In the genomic region with DNA sequence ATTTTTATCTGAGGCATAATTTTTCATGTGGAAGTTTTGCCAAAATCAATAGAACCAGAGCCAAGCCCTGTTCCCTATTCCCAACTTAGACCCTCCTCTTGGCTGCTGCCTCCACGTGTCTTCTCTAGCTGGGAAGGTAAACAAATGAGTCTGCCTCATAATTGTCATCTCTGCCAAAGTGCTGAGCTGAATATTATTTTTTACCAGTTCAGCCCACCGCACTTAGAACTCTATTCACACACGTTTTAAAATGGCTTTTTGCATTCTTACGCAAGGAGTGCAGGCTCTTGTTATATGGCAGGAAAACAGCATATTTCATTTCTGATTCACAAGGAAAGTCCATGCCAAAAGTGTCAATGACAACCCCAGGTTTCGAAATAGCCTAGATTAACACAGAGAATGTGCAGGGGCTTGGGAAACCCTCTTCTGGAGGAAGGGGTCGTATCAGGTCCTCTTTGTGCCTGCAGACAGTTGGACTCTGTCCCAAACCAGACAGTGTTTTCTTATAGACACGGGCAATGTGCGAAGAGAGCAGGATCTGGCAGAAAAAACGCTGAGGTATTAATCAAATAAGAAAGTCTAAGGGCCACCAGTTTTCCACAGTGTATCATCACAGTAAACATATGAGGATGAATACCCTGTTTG, we compare ENCODE assay signal across 13 cellular contexts.
DNase-seq lines count a peak whose midpoint lies in the region; ATAC-seq and TF ChIP-seq lines count a peak whose summit lies in the region.
"Had no signal": no experiment of that assay in that cellular context is flagged by ENCODE, and none has a peak within 500 bp of the region (broad histone marks: within the 10 kb centered on the region; RNA-seq: fewer than 3 reads in every experiment).

No MANE protein-coding gene starts in this region.

- no peak overlapping the region for H3K4ac ChIP-seq in H9 (ENCODE audit: low read depth, low read length)

- H3K4me1 Mint-ChIP-seq in H9, result peaks cover 2 to 3% of the 10 kb centered on the region in 2 experiments; a peak in 2 of 4 replicates

- no peaks in the 10 kb centered on the region for H3K27me3 ChIP-seq in GM23248 (replicated peaks; ENCODE audit: insufficient read depth)
- H3K27me3 ChIP-seq in psoas muscle (ENCODE audit: insufficient read depth in 3 of 3, low read length in 2 of 3), result no peaks in the 10 kb centered on the region
- H3K27me3 ChIP-seq in H9 (ENCODE audit: insufficient read depth, low read length), result no peaks in the 10 kb centered on the region

- no peak overlapping the region for H4K91ac ChIP-seq in H9 (ENCODE audit: insufficient read length, low read depth, low read length)

- H3K23me2 ChIP-seq in H9 (ENCODE audit: insufficient read length, low read depth, low read length, poor library complexity, severe bottlenecking), result no peaks in the 10 kb centered on the region

- H2BK5ac ChIP-seq in H9 (ENCODE audit: insufficient read length, low read length), result no peak overlapping the region

- no peak overlapping the region for H3K27ac Mint-ChIP-seq in H9
- H3K27ac Mint-ChIP-seq: CD4-positive, alpha-beta T cell had no signal

- peaks cover 4% of the 10 kb centered on the region for H3K27me3 Mint-ChIP-seq in H9 (ENCODE audit: low read depth)
- H3K27me3 Mint-ChIP-seq: CD4-positive, alpha-beta T cell had no signal

- H3K79me2 ChIP-seq in GM23248 (ENCODE audit: insufficient read depth) (no peaks in the 10 kb centered on the region), H9 (ENCODE audit: insufficient read depth, low read length) (no peaks in the 10 kb centered on the region)

- in situ Hi-C loops in GM23248 (cut with MboI), result no loop called here

- TF ChIP-seq CTCF in fibroblast of villous mesenchyme (IDR thresholded peaks at IDR 0.05; ENCODE audit: insufficient read depth, low read depth, low read length), result no peak
- TF ChIP-seq CTCF in psoas muscle (IDR thresholded peaks at IDR 0.05), result no peak
- no peak for TF ChIP-seq CTCF in H9 (conservative IDR thresholded peaks at IDR 0.05)

- H3K23ac ChIP-seq in H9 (ENCODE audit: insufficient read length, low read depth, low read length), result no peak overlapping the region

- peaks cover 0 to 2% (median 0%) of the 10 kb centered on the region in 3 experiments; a peak in 2 of 7 replicates for H3K36me3 Mint-ChIP-seq in H9 (ENCODE audit: insufficient read depth in 1 of 3, low read depth in 3 of 3)

- DNase-seq in GM23248 (peak; percentile 83), T1000 (lab: John Stamatoyannopoulos, UW) (peak; percentile 14), fibroblast of villous mesenchyme (ENCODE audit: low read depth) (peak; percentile 83), psoas muscle (peak in 1 of 2 donors; percentile 31), H9 (no peak)
- DNase-seq in effector CD8-positive, alpha-beta T cell (lab: John Stamatoyannopoulos, UW), result no peak
- DNase-seq: activated CD8-positive, alpha-beta memory T cell treated with anti-CD3 and anti-CD28 coated beads, Interleukin-2, amount 50 U/mL, for 48 hours; CD4-positive, alpha-beta T cell; central memory CD4-positive, alpha-beta T cell; NCI-H2081; OCI-M1 had no signal

- H3K9me3 Mint-ChIP-seq in H9, result no peaks in the 10 kb centered on the region
- H3K9me3 Mint-ChIP-seq: CD4-positive, alpha-beta T cell had no signal

- H3K4me3 Mint-ChIP-seq in H9, result no peak overlapping the region
- H3K4me3 Mint-ChIP-seq: CD4-positive, alpha-beta T cell had no signal

- H3K9me2 ChIP-seq in GM23248 (ENCODE audit: insufficient read depth), result no peaks in the 10 kb centered on the region

- no peak overlapping the region for H3K4me3 ChIP-seq in GM23248
- H3K4me3 ChIP-seq in fibroblast of villous mesenchyme (ENCODE audit: low read depth, low read length), result no peak overlapping the region
- H3K4me3 ChIP-seq in psoas muscle, result no peak overlapping the region

- H3K9ac ChIP-seq in GM23248 (no peak overlapping the region), H9 (ENCODE audit: extremely low read depth, insufficient read length, low read length) (no peak overlapping the region)

- peak overlapping the region; percentile 62 for H3K27ac ChIP-seq in GM23248
- H3K27ac ChIP-seq in psoas muscle, result no peak overlapping the region
- H3K27ac ChIP-seq in H9 (ENCODE audit: insufficient read length, low read depth, low read length), result no peak overlapping the region

- intact Hi-C loops in psoas muscle (cut with DNase I), result no loop called here

- no peak overlapping the region for H2BK12ac ChIP-seq in H9 (ENCODE audit: insufficient read length, low read depth, low read length)

- H4K5ac ChIP-seq in H9 (ENCODE audit: insufficient read length, low read depth, low read length), result no peak overlapping the region

- 0 out of 2 replicates have a peak, but pooled peaks cover 4% of the 10 kb centered on the region for H3F3A ChIP-seq in GM23248 (ENCODE audit: insufficient read depth)

- H3K4me2 ChIP-seq in GM23248 (ENCODE audit: unreplicated experiment) (peak overlapping the region; percentile 49), H9 (ENCODE audit: insufficient read depth, insufficient read length, low read length) (no peak overlapping the region)

- H2BK20ac ChIP-seq in H9 (ENCODE audit: low read depth, low read length, poor library complexity, severe bottlenecking), result no peak overlapping the region

- H4K8ac ChIP-seq in H9 (replicated peaks; ENCODE audit: insufficient read length, low read depth, low read length), result no peak overlapping the region

- H3T11ph ChIP-seq in H9 (ENCODE audit: low read length), result no peak overlapping the region

- H4K20me1 ChIP-seq in GM23248 (ENCODE audit: insufficient read depth) (no peaks in the 10 kb centered on the region), H9 (ENCODE audit: control insufficient read depth, insufficient read depth, insufficient read length) (no peaks in the 10 kb centered on the region)

- H3K36me3 ChIP-seq in GM23248 (ENCODE audit: low read depth), result no peaks in the 10 kb centered on the region
- H3K36me3 ChIP-seq in psoas muscle (ENCODE audit: insufficient read depth in 1 of 2, low read depth in 1 of 2), result no peaks in the 10 kb centered on the region

- peak; percentile 36 to 83 (median 64) for ATAC-seq in psoas muscle
- no peak for ATAC-seq in HG03095 (IDR thresholded peaks at IDR 0.05; ENCODE audit: unreplicated experiment)
- ATAC-seq in HG03521 (IDR thresholded peaks at IDR 0.05; ENCODE audit: unreplicated experiment), result no peak

- WGBS in GM23248 (ENCODE audit: low coverage in 1 of 2, low lambda C conversion rate in 2 of 2, missing lambda C conversion rate in 2 of 2), 2 experiments, result 3% methylated on average over 9 of the region's 9 CpGs
- WGBS in psoas muscle, 3 donors, result 13 to 20% (median 13%) methylated on average over 9 of the region's 9 CpGs
- no CpG with 5 or more reads among the region's 9 CpGs for WGBS in H9 (ENCODE audit: extremely low coverage, insufficient read length, low lambda C conversion rate)

- no peak overlapping the region for H3K14ac ChIP-seq in H9 (ENCODE audit: insufficient read depth, low read length)

- no peak overlapping the region for H3K56ac ChIP-seq in H9 (ENCODE audit: insufficient read length, low read depth, low read length)

- H3K4me1 ChIP-seq in GM23248 (ENCODE audit: insufficient read depth), result peaks cover 13% of the 10 kb centered on the region; the same call in 1 of the 2 replicates
- no peaks in the 10 kb centered on the region for H3K4me1 ChIP-seq in psoas muscle
- no peaks in the 10 kb centered on the region for H3K4me1 ChIP-seq in H9 (ENCODE audit: insufficient read depth, low read length)

- no peak overlapping the region for H2BK120ac ChIP-seq in H9 (ENCODE audit: low read depth, low read length, poor library complexity, severe bottlenecking)

- H3K18ac ChIP-seq in H9 (ENCODE audit: insufficient read length, low read depth, low read length), result no peak overlapping the region

- H2AFZ ChIP-seq in GM23248 (no peak overlapping the region), H9 (ENCODE audit: low read length) (no peak overlapping the region)

- H2BK15ac ChIP-seq in H9 (ENCODE audit: low read depth, low read length), result no peak overlapping the region

- no peaks in the 10 kb centered on the region for H3K79me1 ChIP-seq in H9 (ENCODE audit: insufficient read depth, low read depth, low read length, poor library complexity, severe bottlenecking)

- no peak overlapping the region for H2AK5ac ChIP-seq in H9 (ENCODE audit: insufficient read length, low read length)

- no peaks in the 10 kb centered on the region for H3K9me3 ChIP-seq in GM23248 (ENCODE audit: low read depth)
- no peaks in the 10 kb centered on the region for H3K9me3 ChIP-seq in psoas muscle
- no peaks in the 10 kb centered on the region for H3K9me3 ChIP-seq in H9 (ENCODE audit: control insufficient read depth, low read depth, low read length)

Comparison
In these comparisons a context has a peak if more than half of its experiments do, and no peak if none do; other contexts are left out.
1. DNase-seq: peak in GM23248 (single experiment), T1000 (single experiment) and fibroblast of villous mesenchyme (single experiment); none in effector CD8-positive, alpha-beta T cell (single experiment) and H9 (single experiment).
2. ATAC-seq: peak in psoas muscle (4 of 4); none in HG03095 (single experiment) and HG03521 (single experiment).